Comparison of ENCODE assay signal across 1 cellular context in the genomic region with DNA sequence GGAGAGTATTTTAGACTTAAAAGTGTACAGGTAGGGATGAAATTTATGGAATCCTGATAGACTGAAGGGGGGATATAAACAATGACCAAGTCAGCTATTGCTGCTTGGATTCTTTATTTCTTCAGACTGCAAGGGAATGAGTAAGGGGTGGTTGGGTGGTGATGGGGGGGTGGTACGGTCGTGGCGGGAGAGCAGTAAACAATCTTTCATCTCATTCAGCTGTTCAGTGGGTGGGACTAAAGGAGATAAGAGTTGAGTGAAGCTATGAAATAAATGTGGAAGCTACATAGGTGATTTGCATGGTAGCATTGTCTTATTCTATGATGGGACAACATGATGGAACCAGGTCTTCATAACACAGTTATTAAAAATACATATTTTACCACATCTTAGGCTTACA.
TF ChIP-seq lines count a peak whose summit lies in the region.

No MANE protein-coding gene starts in this region.

TF ChIP-seq in K562, 482 proteins besides CTCF, POLR2A, EP300 and RAD21 (continued from another document):
- TF ChIP-seq, protein P1, sequence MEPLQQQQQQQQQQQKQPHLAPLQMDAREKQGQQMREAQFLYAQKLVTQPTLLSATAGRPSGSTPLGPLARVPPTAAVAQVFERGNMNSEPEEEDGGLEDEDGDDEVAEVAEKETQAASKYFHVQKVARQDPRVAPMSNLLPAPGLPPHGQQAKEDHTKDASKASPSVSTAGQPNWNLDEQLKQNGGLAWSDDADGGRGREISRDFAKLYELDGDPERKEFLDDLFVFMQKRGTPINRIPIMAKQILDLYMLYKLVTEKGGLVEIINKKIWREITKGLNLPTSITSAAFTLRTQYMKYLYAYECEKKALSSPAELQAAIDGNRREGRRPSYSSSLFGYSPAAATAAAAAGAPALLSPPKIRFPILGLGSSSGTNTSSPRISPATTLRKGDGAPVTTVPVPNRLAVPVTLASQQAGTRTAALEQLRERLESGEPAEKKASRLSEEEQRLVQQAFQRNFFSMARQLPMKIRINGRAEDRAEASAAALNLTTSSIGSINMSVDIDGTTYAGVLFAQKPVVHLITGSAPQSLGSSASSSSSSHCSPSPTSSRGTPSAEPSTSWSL (CRISPR knock-in tag; IDR thresholded peaks at IDR 0.05; ENCODE audit: borderline replicate concordance), result no peak
- 0 out of 4 replicates have a peak, but pooled peaks of 1 of the 2 experiments have one; percentile 16 for TF ChIP-seq SIN3A (IDR thresholded peaks at IDR 0.05; ENCODE audit: borderline replicate concordance in 2 of 2, control insufficient read depth in 1 of 2, low read depth in 2 of 2, low read length in 2 of 2)
- TF ChIP-seq, protein P2, sequence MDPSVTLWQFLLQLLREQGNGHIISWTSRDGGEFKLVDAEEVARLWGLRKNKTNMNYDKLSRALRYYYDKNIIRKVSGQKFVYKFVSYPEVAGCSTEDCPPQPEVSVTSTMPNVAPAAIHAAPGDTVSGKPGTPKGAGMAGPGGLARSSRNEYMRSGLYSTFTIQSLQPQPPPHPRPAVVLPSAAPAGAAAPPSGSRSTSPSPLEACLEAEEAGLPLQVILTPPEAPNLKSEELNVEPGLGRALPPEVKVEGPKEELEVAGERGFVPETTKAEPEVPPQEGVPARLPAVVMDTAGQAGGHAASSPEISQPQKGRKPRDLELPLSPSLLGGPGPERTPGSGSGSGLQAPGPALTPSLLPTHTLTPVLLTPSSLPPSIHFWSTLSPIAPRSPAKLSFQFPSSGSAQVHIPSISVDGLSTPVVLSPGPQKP (CRISPR knock-in tag; IDR thresholded peaks at IDR 0.05), result no peak
- TF ChIP-seq RBM15 (IDR thresholded peaks at IDR 0.05; ENCODE audit: insufficient read depth, low read length), result no peak
- TF ChIP-seq, protein P3, sequence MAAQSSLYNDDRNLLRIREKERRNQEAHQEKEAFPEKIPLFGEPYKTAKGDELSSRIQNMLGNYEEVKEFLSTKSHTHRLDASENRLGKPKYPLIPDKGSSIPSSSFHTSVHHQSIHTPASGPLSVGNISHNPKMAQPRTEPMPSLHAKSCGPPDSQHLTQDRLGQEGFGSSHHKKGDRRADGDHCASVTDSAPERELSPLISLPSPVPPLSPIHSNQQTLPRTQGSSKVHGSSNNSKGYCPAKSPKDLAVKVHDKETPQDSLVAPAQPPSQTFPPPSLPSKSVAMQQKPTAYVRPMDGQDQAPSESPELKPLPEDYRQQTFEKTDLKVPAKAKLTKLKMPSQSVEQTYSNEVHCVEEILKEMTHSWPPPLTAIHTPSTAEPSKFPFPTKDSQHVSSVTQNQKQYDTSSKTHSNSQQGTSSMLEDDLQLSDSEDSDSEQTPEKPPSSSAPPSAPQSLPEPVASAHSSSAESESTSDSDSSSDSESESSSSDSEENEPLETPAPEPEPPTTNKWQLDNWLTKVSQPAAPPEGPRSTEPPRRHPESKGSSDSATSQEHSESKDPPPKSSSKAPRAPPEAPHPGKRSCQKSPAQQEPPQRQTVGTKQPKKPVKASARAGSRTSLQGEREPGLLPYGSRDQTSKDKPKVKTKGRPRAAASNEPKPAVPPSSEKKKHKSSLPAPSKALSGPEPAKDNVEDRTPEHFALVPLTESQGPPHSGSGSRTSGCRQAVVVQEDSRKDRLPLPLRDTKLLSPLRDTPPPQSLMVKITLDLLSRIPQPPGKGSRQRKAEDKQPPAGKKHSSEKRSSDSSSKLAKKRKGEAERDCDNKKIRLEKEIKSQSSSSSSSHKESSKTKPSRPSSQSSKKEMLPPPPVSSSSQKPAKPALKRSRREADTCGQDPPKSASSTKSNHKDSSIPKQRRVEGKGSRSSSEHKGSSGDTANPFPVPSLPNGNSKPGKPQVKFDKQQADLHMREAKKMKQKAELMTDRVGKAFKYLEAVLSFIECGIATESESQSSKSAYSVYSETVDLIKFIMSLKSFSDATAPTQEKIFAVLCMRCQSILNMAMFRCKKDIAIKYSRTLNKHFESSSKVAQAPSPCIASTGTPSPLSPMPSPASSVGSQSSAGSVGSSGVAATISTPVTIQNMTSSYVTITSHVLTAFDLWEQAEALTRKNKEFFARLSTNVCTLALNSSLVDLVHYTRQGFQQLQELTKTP (IDR thresholded peaks at IDR 0.05; ENCODE audit: low read depth in 1 of 2, partially characterized antibody in 2 of 2), result no peak
- TF ChIP-seq, protein P4, sequence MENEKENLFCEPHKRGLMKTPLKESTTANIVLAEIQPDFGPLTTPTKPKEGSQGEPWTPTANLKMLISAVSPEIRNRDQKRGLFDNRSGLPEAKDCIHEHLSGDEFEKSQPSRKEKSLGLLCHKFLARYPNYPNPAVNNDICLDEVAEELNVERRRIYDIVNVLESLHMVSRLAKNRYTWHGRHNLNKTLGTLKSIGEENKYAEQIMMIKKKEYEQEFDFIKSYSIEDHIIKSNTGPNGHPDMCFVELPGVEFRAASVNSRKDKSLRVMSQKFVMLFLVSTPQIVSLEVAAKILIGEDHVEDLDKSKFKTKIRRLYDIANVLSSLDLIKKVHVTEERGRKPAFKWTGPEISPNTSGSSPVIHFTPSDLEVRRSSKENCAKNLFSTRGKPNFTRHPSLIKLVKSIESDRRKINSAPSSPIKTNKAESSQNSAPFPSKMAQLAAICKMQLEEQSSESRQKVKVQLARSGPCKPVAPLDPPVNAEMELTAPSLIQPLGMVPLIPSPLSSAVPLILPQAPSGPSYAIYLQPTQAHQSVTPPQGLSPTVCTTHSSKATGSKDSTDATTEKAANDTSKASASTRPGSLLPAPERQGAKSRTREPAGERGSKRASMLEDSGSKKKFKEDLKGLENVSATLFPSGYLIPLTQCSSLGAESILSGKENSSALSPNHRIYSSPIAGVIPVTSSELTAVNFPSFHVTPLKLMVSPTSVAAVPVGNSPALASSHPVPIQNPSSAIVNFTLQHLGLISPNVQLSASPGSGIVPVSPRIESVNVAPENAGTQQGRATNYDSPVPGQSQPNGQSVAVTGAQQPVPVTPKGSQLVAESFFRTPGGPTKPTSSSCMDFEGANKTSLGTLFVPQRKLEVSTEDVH (IDR thresholded peaks at IDR 0.05; ENCODE audit: low read depth, partially characterized antibody), result peak; percentile 54
- peak; percentile 38 for TF ChIP-seq MEIS2 (IDR thresholded peaks at IDR 0.05; ENCODE audit: partially characterized antibody)
- no peak for TF ChIP-seq RFX1 (IDR thresholded peaks at IDR 0.05)
- TF ChIP-seq, protein P5, sequence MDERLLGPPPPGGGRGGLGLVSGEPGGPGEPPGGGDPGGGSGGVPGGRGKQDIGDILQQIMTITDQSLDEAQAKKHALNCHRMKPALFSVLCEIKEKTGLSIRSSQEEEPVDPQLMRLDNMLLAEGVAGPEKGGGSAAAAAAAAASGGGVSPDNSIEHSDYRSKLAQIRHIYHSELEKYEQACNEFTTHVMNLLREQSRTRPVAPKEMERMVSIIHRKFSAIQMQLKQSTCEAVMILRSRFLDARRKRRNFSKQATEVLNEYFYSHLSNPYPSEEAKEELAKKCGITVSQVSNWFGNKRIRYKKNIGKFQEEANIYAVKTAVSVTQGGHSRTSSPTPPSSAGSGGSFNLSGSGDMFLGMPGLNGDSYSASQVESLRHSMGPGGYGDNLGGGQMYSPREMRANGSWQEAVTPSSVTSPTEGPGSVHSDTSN (CRISPR knock-in tag; IDR thresholded peaks at IDR 0.05; ENCODE audit: low read depth), result no peak
- TF ChIP-seq, protein P5 (tag; conservative IDR thresholded peaks at IDR 0.05; ENCODE audit: low read depth), result 0 out of 2 replicates have a peak, but pooled peaks have one; percentile 26
- TF ChIP-seq NRF1 (conservative IDR thresholded peaks at IDR 0.05 in 1 of 2, IDR thresholded peaks at IDR 0.05 in 1 of 2), result no peak
- no peak for TF ChIP-seq EHMT2 (IDR thresholded peaks at IDR 0.05)
- TF ChIP-seq, protein P6, sequence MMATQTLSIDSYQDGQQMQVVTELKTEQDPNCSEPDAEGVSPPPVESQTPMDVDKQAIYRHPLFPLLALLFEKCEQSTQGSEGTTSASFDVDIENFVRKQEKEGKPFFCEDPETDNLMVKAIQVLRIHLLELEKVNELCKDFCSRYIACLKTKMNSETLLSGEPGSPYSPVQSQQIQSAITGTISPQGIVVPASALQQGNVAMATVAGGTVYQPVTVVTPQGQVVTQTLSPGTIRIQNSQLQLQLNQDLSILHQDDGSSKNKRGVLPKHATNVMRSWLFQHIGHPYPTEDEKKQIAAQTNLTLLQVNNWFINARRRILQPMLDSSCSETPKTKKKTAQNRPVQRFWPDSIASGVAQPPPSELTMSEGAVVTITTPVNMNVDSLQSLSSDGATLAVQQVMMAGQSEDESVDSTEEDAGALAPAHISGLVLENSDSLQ (IDR thresholded peaks at IDR 0.05), result peak; percentile 52
- 0 out of 2 replicates have a peak, but pooled peaks have one; percentile 22 for TF ChIP-seq ARID1B (IDR thresholded peaks at IDR 0.05)
- TF ChIP-seq, protein P7, sequence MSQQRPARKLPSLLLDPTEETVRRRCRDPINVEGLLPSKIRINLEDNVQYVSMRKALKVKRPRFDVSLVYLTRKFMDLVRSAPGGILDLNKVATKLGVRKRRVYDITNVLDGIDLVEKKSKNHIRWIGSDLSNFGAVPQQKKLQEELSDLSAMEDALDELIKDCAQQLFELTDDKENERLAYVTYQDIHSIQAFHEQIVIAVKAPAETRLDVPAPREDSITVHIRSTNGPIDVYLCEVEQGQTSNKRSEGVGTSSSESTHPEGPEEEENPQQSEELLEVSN (IDR thresholded peaks at IDR 0.05; ENCODE audit: borderline replicate concordance in 1 of 2, extremely low read depth in 1 of 2, insufficient read depth in 1 of 2, insufficient read length in 1 of 2, low read depth in 1 of 2, low read length in 1 of 2, poor library complexity in 1 of 2, severe bottlenecking in 1 of 2), result no peak
